ENCODE assay signal across 23 cellular contexts in genomic region chr1:156180471-156180870, GRCh38.
"Had no signal": no experiment of that assay in that cellular context is flagged by ENCODE, and none has a peak within 500 bp of the region (broad histone marks: within the 10 kb centered on the region; RNA-seq: fewer than 3 reads in every experiment).

No MANE protein-coding gene starts in this region.

- H3K4me3 Mint-ChIP-seq: activated CD4-positive, alpha-beta memory T cell treated with anti-CD3 and anti-CD28 coated beads for 36 hours; activated naive CD8-positive, alpha-beta T cell; activated T-helper 1 cell treated with anti-CD3 and anti-CD28 coated beads, Interleukin-12 subunit alpha, Interleukin-12 subunit beta, Interleukin-2, Interleukin-4 antibody, amounts not matched to agents 30 ng/mL and 10 ng/mL and 1 ng/mL, durations not matched to agents 14 hours and 24 hours and 36 hours; dendritic cell treated with granulocyte-macrophage colony-stimulating factor and Interleukin-4, amounts not matched to agents 40 ng/mL and 50 ng/mL, for 4 days; immature natural killer cell; stimulated activated naive CD8-positive, alpha-beta T cell treated with anti-CD3 and anti-CD28 coated beads, Interleukin-15, Interleukin-2, amounts not matched to agents 100 ng/mL and 50 ng/mL, for 24 hours; T-helper 1 cell treated with Interleukin-12 subunit alpha and Interleukin-12 subunit beta and Interleukin-4 antibody, amounts not matched to agents 30 μg/mL and 1 μg/mL, for 36 hours had no signal

- H3K4me1 Mint-ChIP-seq: immature natural killer cell had no signal

- H3K9me3 ChIP-seq: left ventricle myocardium inferior, psoas muscle, tibial nerve, vagina had no signal

- DNase-seq: activated CD4-positive, alpha-beta memory T cell treated with anti-CD3 and anti-CD28 coated beads for 36 hours; activated CD4-positive, alpha-beta T cell treated with anti-CD3 and anti-CD28 coated beads for 1 hour; activated T-cell treated with anti-CD3 and anti-CD28 coated beads for 4 hours; effector CD8-positive, alpha-beta T cell; foreskin melanocyte; glutamatergic neuron; hypothalamus; immature natural killer cell; kidney glomerular epithelial cell; left ventricle myocardium inferior; naive thymus-derived CD4-positive, alpha-beta T cell; psoas muscle; right cardiac atrium had no signal

- H3K36me3 ChIP-seq: cardiac muscle cell, left ventricle myocardium inferior, neural progenitor cell had no signal

- H3K9me3 Mint-ChIP-seq: activated CD4-positive, alpha-beta memory T cell treated with anti-CD3 and anti-CD28 coated beads for 36 hours; activated T-helper 1 cell treated with anti-CD3 and anti-CD28 coated beads, Interleukin-12 subunit alpha, Interleukin-12 subunit beta, Interleukin-2, Interleukin-4 antibody, amounts not matched to agents 30 ng/mL and 10 ng/mL and 1 ng/mL, durations not matched to agents 14 hours and 24 hours and 36 hours; dendritic cell treated with granulocyte-macrophage colony-stimulating factor and Interleukin-4, amounts not matched to agents 40 ng/mL and 50 ng/mL, for 4 days; immature natural killer cell; naive thymus-derived CD4-positive, alpha-beta T cell; neural progenitor cell; stimulated activated naive CD8-positive, alpha-beta T cell treated with anti-CD3 and anti-CD28 coated beads, Interleukin-15, Interleukin-2, amounts not matched to agents 100 ng/mL and 50 ng/mL, for 24 hours; T-helper 1 cell treated with Interleukin-12 subunit alpha and Interleukin-12 subunit beta and Interleukin-4 antibody, amounts not matched to agents 30 μg/mL and 1 μg/mL, for 36 hours had no signal

- H3K9ac ChIP-seq: neural progenitor cell had no signal

- H3K4me3 ChIP-seq: cardiac muscle cell, left ventricle myocardium inferior, psoas muscle, skin epidermis, tibial nerve, vagina had no signal

- H2AFZ ChIP-seq: neural progenitor cell had no signal

- H3K27me3 ChIP-seq: cardiac muscle cell, tibial nerve, vagina had no signal

- ATAC-seq: naive thymus-derived CD4-positive, alpha-beta T cell; psoas muscle; right cardiac atrium had no signal

- H3K27ac Mint-ChIP-seq: activated CD4-positive, alpha-beta memory T cell treated with anti-CD3 and anti-CD28 coated beads for 36 hours; activated naive CD8-positive, alpha-beta T cell; activated T-helper 1 cell treated with anti-CD3 and anti-CD28 coated beads, Interleukin-12 subunit alpha, Interleukin-12 subunit beta, Interleukin-2, Interleukin-4 antibody, amounts not matched to agents 30 ng/mL and 10 ng/mL and 1 ng/mL, durations not matched to agents 14 hours and 24 hours and 36 hours; dendritic cell treated with granulocyte-macrophage colony-stimulating factor and Interleukin-4, amounts not matched to agents 40 ng/mL and 50 ng/mL, for 4 days; immature natural killer cell; T-helper 1 cell treated with Interleukin-12 subunit alpha and Interleukin-12 subunit beta and Interleukin-4 antibody, amounts not matched to agents 30 μg/mL and 1 μg/mL, for 36 hours had no signal

- H3K27me3 Mint-ChIP-seq: activated CD4-positive, alpha-beta memory T cell treated with anti-CD3 and anti-CD28 coated beads for 36 hours; activated naive CD8-positive, alpha-beta T cell; dendritic cell treated with granulocyte-macrophage colony-stimulating factor and Interleukin-4, amounts not matched to agents 40 ng/mL and 50 ng/mL, for 4 days; stimulated activated naive CD8-positive, alpha-beta T cell treated with anti-CD3 and anti-CD28 coated beads, Interleukin-15, Interleukin-2, amounts not matched to agents 100 ng/mL and 50 ng/mL, for 24 hours had no signal

- H3K36me3 Mint-ChIP-seq: immature natural killer cell; naive thymus-derived CD4-positive, alpha-beta T cell; neural progenitor cell had no signal

- H3K27ac ChIP-seq: cardiac muscle cell, left ventricle myocardium inferior, neural progenitor cell, psoas muscle, skin epidermis, tibial nerve, vagina had no signal

- H3K4me1 ChIP-seq: left ventricle myocardium inferior, psoas muscle, tibial nerve, vagina had no signal
